Comparison of ENCODE assay signal across 7 cellular contexts in genomic region chr17:6483507-6483906, GRCh38. TPM values are rescaled to one million over a fixed set of nuclear protein-coding genes. Genes with fewer than 3 reads are reported as not detected.
"Had no signal": no experiment of that assay in that cellular context is flagged by ENCODE, and none has a peak within 500 bp of the region (broad histone marks: within the 10 kb centered on the region; RNA-seq: fewer than 3 reads in every experiment).

No MANE protein-coding gene starts in this region.

- H3K4me3 Mint-ChIP-seq: H9 had no signal

- H3K27ac Mint-ChIP-seq: H9 had no signal

- H3K27ac ChIP-seq: GM23248 had no signal

- ATAC-seq: K562 had no signal

- H3K4me3 ChIP-seq: GM23248, K562 had no signal

- H3K9me3 Mint-ChIP-seq: H9 had no signal

- H2AFZ ChIP-seq: GM23248 had no signal

- DNase-seq: GM23248, GOT3, H9, HCEC 1CT, IMR-90 had no signal

- H3K9ac ChIP-seq: GM23248 had no signal

RNA-seq across cellular contexts. Expression of gene AIPL1, which starts 48.6 kb away (rescaled TPM):
- total RNA-seq: GM23248, HT-29, IMR-90, K562 had no signal
- polyA plus RNA-seq: GM23248, IMR-90, K562 had no signal
